ENCODE assay signal across 8 cellular contexts in genomic region chr1:53294557-53294956, GRCh38. TPM values are rescaled to one million over a fixed set of nuclear protein-coding genes. Genes with fewer than 3 reads are reported as not detected.
DNase-seq lines count a peak whose midpoint lies in the region; TF ChIP-seq lines count a peak whose summit lies in the region.

No MANE protein-coding gene starts in this region.

- no peaks in the 10 kb centered on the region for H3K9me3 Mint-ChIP-seq in HFFc6

- no peak overlapping the region for H3K4me3 Mint-ChIP-seq in HFFc6

- H3K36me3 Mint-ChIP-seq in HFFc6 (ENCODE audit: low read depth), result no peaks in the 10 kb centered on the region

- H3K4me1 Mint-ChIP-seq in HFFc6 (ENCODE audit: low read depth), result peaks cover 29% of the 10 kb centered on the region

- no peak overlapping the region for H3K27ac ChIP-seq in right atrium auricular region

- H3K9me3 ChIP-seq in right atrium auricular region, result no peaks in the 10 kb centered on the region

- H3K4me1 ChIP-seq in right atrium auricular region, result peaks cover 0 to 30% of the 10 kb centered on the region in 2 donors

- H3K36me3 ChIP-seq in H7 (replicated peaks; ENCODE audit: control insufficient read depth, insufficient read depth, low read length), result peaks cover 9% of the 10 kb centered on the region
- H3K36me3 ChIP-seq in right atrium auricular region, result no peaks in the 10 kb centered on the region

- DNase-seq in HFFc6 (peak; percentile 45), fibroblast of mammary gland (ENCODE audit: low read depth) (peak; percentile 69), H7 (no peak), DMS 273 (lab: John Stamatoyannopoulos, UW; ENCODE audit: unreplicated experiment) (no peak), NOMO-1 treated with DMSO at 0.1 percent for 48 hours (lab: John Stamatoyannopoulos, UW; ENCODE audit: unreplicated experiment) (no peak), right atrium auricular region (ENCODE audit: low spot score) (no peak)
- DNase-seq in activated CD4-positive, alpha-beta T cell treated with anti-CD3 and anti-CD28 coated beads, Interleukin-2, amount 50 U/mL, for 4 hours, result peak; percentile 30 to 45
- peak; percentile 6 for DNase-seq in stimulated activated CD8-positive, alpha-beta memory T cell treated with anti-CD3 and anti-CD28 coated beads, Interleukin-12 subunit alpha, Interleukin-12 subunit beta, amount 100 ng/mL, for 4 hours (ENCODE audit: low read depth)

- H3K27me3 ChIP-seq in H7 (ENCODE audit: control insufficient read depth, insufficient read depth, low read length) (no peaks in the 10 kb centered on the region), right atrium auricular region (no peaks in the 10 kb centered on the region)

- no peak overlapping the region for H3K4me3 ChIP-seq in fibroblast of mammary gland (ENCODE audit: control insufficient read depth, low read depth, low read length)
- H3K4me3 ChIP-seq in H7 (ENCODE audit: insufficient read depth, low read depth, low read length), result no peak overlapping the region
- H3K4me3 ChIP-seq in right atrium auricular region, result no peak overlapping the region

- H3K27me3 Mint-ChIP-seq in HFFc6 (ENCODE audit: insufficient read depth), result peaks cover 1% of the 10 kb centered on the region

- peak overlapping the region; percentile 59; the same call in 1 of the 2 replicates for H3K27ac Mint-ChIP-seq in HFFc6

- TF ChIP-seq CTCF in HFFc6 (IDR thresholded peaks at IDR 0.05) (no peak), fibroblast of mammary gland (conservative IDR thresholded peaks at IDR 0.05; ENCODE audit: control insufficient read depth, insufficient read depth, low read depth, low read length) (no peak), right atrium auricular region (IDR thresholded peaks at IDR 0.05) (no peak)

RNA-seq across cellular contexts. Expression of gene LRP8, which starts 33.3 kb away (rescaled TPM):
- 10 to 100 TPM in 5 of 6 experiments, 1 to 10 TPM in 1; 7.2 to 14.9 (median 13.0) TPM for total RNA-seq in HFFc6 (2021; fragmentation: NEBNext Ultra II Directional; extraction: Animal tissue kit (Norgen Biotek cat#: 25700))
- total RNA-seq in H7 (2014; rRNA removed; shearing (Covaris generic)), result 144 and 157 TPM in 2 replicates
- 1 to 10 TPM; 2.2 to 3.6 TPM for total RNA-seq in right atrium auricular region

RNA-seq across cellular contexts. Expression of gene MAGOH, which starts 56.2 kb away (rescaled TPM):
- 10 to 100 TPM; 34.9 to 54.2 (median 47.1) TPM for total RNA-seq in HFFc6 (2021; fragmentation: NEBNext Ultra II Directional; extraction: Animal tissue kit (Norgen Biotek cat#: 25700))
- total RNA-seq in H7 (2014; rRNA removed; shearing (Covaris generic)), result 48.7 and 52.9 TPM in 2 replicates
- 10 to 100 TPM; 21.9 to 22.1 TPM for total RNA-seq in right atrium auricular region

Comparison
In these comparisons a context has a peak if more than half of its experiments do, and no peak if none do; other contexts are left out.
1. DNase-seq: peak in HFFc6 (single experiment), activated CD4-positive, alpha-beta T cell treated with anti-CD3 and anti-CD28 coated beads, Interleukin-2, amount 50 U/mL, for 4 hours (2 of 2), fibroblast of mammary gland (single experiment) and stimulated activated CD8-positive, alpha-beta memory T cell treated with anti-CD3 and anti-CD28 coated beads, Interleukin-12 subunit alpha, Interleukin-12 subunit beta, amount 100 ng/mL, for 4 hours (single experiment); none in H7 (single experiment), DMS 273 (single experiment), NOMO-1 treated with DMSO at 0.1 percent for 48 hours (single experiment) and right atrium auricular region (single experiment).